15 cellular contexts compared by ENCODE assay signal in genomic region chr1:15570861-15571260, GRCh38. TPM values are rescaled to one million over a fixed set of nuclear protein-coding genes. Genes with fewer than 3 reads are reported as not detected.
"Had no signal": no experiment of that assay in that cellular context is flagged by ENCODE, and none has a peak within 500 bp of the region (broad histone marks: within the 10 kb centered on the region; RNA-seq: fewer than 3 reads in every experiment).

No MANE protein-coding gene starts in this region.

- H3K4me1 Mint-ChIP-seq: stimulated activated naive CD8-positive, alpha-beta T cell treated with anti-CD3 and anti-CD28 coated beads, Interleukin-15, amount 100 ng/mL, for 72 hours had no signal

- H3K9me3 Mint-ChIP-seq: activated CD4-positive, alpha-beta T cell treated with anti-CD3 and anti-CD28 coated beads, Interleukin-2, amount 10 ng/mL, durations not matched to agents 24 days and 14 days; activated naive CD8-positive, alpha-beta T cell treated with anti-CD3 and anti-CD28 coated beads, Interleukin-2, amount 50 U/mL, for 24 hours; activated T-helper 1 cell treated with anti-CD3 and anti-CD28 coated beads, Interleukin-12 subunit alpha, Interleukin-12 subunit beta, Interleukin-2, Interleukin-4 antibody, amounts not matched to agents 30 ng/mL and 10 ng/mL and 1 ng/mL, durations not matched to agents 14 hours and 24 hours and 36 hours; stimulated activated naive CD8-positive, alpha-beta T cell treated with anti-CD3 and anti-CD28 coated beads, Interleukin-15, amount 100 ng/mL, for 72 hours had no signal

- H3K27ac Mint-ChIP-seq: activated CD4-positive, alpha-beta T cell treated with anti-CD3 and anti-CD28 coated beads, Interleukin-2, amount 10 ng/mL, durations not matched to agents 24 days and 14 days; activated T-helper 1 cell treated with anti-CD3 and anti-CD28 coated beads, Interleukin-12 subunit alpha, Interleukin-12 subunit beta, Interleukin-2, Interleukin-4 antibody, amounts not matched to agents 30 ng/mL and 10 ng/mL and 1 ng/mL, durations not matched to agents 14 hours and 24 hours and 36 hours had no signal

- DNase-seq: activated CD4-positive, alpha-beta T cell treated with anti-CD3 and anti-CD28 coated beads, Interleukin-2, amount 10 ng/mL, durations not matched to agents 24 days and 14 days; activated CD8-positive, alpha-beta memory T cell treated with anti-CD3 and anti-CD28 coated beads, Interleukin-2, amount 50 U/mL, for 48 hours; activated naive CD4-positive, alpha-beta T cell treated with Interleukin-2 at 50 U/mL for 16 hours; activated naive CD8-positive, alpha-beta T cell treated with anti-CD3 and anti-CD28 coated beads, Interleukin-2, amount 50 U/mL, for 24 hours; aorta; effector memory CD4-positive, alpha-beta T cell; foreskin keratinocyte; kidney glomerular epithelial cell; left ventricle myocardium superior; mesendoderm; stimulated activated naive CD8-positive, alpha-beta T cell treated with anti-CD3 and anti-CD28 coated beads, Interleukin-15, amount 100 ng/mL, for 72 hours; upper lobe of left lung had no signal

- H3K4me1 ChIP-seq: upper lobe of left lung had no signal

- H3K27me3 ChIP-seq: foreskin keratinocyte, upper lobe of left lung had no signal

- H3K4me3 Mint-ChIP-seq: activated CD4-positive, alpha-beta T cell treated with anti-CD3 and anti-CD28 coated beads, Interleukin-2, amount 10 ng/mL, durations not matched to agents 24 days and 14 days; activated naive CD8-positive, alpha-beta T cell treated with anti-CD3 and anti-CD28 coated beads, Interleukin-2, amount 50 U/mL, for 24 hours; activated T-helper 1 cell treated with anti-CD3 and anti-CD28 coated beads, Interleukin-12 subunit alpha, Interleukin-12 subunit beta, Interleukin-2, Interleukin-4 antibody, amounts not matched to agents 30 ng/mL and 10 ng/mL and 1 ng/mL, durations not matched to agents 14 hours and 24 hours and 36 hours; stimulated activated naive CD8-positive, alpha-beta T cell treated with anti-CD3 and anti-CD28 coated beads, Interleukin-15, amount 100 ng/mL, for 72 hours had no signal

- H3K27me3 Mint-ChIP-seq: activated CD4-positive, alpha-beta T cell treated with anti-CD3 and anti-CD28 coated beads, Interleukin-2, amount 10 ng/mL, durations not matched to agents 24 days and 14 days; activated naive CD8-positive, alpha-beta T cell treated with anti-CD3 and anti-CD28 coated beads, Interleukin-2, amount 50 U/mL, for 24 hours; stimulated activated naive CD8-positive, alpha-beta T cell treated with anti-CD3 and anti-CD28 coated beads, Interleukin-15, amount 100 ng/mL, for 72 hours had no signal

- H3K27ac ChIP-seq: foreskin keratinocyte, upper lobe of left lung had no signal

- H3K9me3 ChIP-seq: upper lobe of left lung had no signal

- H3K4me3 ChIP-seq: upper lobe of left lung had no signal

- ATAC-seq: activated naive CD8-positive, alpha-beta T cell treated with anti-CD3 and anti-CD28 coated beads, Interleukin-2, amount 50 U/mL, for 24 hours; foreskin keratinocyte; left ventricle myocardium superior; sciatic nerve; stimulated activated naive CD8-positive, alpha-beta T cell treated with anti-CD3 and anti-CD28 coated beads, Interleukin-15, amount 100 ng/mL, for 72 hours had no signal

RNA-seq across cellular contexts. Expression of gene AGMAT, which starts 14.0 kb away (rescaled TPM):
- total RNA-seq: left ventricle myocardium superior had no signal
- polyA plus RNA-seq: neural cell had no signal
